ENCODE assay signal across 16 cellular contexts in genomic region chr19:35296644-35297514, GRCh38.
DNase-seq lines count a peak whose midpoint lies in the region; ATAC-seq, FAIRE-seq and TF ChIP-seq lines count a peak whose summit lies in the region.
"Had no signal": no experiment of that assay in that cellular context is flagged by ENCODE, and none has a peak within 500 bp of the region (broad histone marks: within the 10 kb centered on the region; RNA-seq: fewer than 3 reads in every experiment).

No MANE protein-coding gene starts in this region.

- H3K27ac ChIP-seq in DND-41 (ENCODE audit: low read length), result no peak overlapping the region
- H3K27ac ChIP-seq: heart right ventricle, testis had no signal

- DNase-seq in DND-41 (no peak), HTR-8/SVneo (ENCODE audit: insufficient read length, low spot score) (no peak), germinal center (ENCODE audit: low spot score) (peak; percentile 33), OCI-M2 (lab: John Stamatoyannopoulos, UW; ENCODE audit: unreplicated experiment) (no peak), GF-D8 (lab: John Stamatoyannopoulos, UW) (no peak)
- DNase-seq in stimulated activated CD4-positive, alpha-beta T cell treated with anti-CD3 and anti-CD28 coated beads, Interleukin-4, amount 100 ng/mL, for 24 hours, result no peak
- DNase-seq: activated CD4-positive, alpha-beta memory T cell treated with anti-CD3 and anti-CD28 coated beads, Interleukin-2, amount 10 ng/mL, durations not matched to agents 7 days and 5 days; amygdala; COR-L47; effector memory CD4-positive, alpha-beta T cell; heart right ventricle; natural killer cell; NCI-H446; stimulated activated CD4-positive, alpha-beta T cell treated with anti-CD3 and anti-CD28 coated beads, Interleukin-2, amount 100 ng/mL, for 48 hours; T-cell; testis had no signal

- H2AFZ ChIP-seq in DND-41 (ENCODE audit: low read depth, low read length), result no peak overlapping the region

- no peak for TF ChIP-seq CTCF in DND-41 (IDR thresholded peaks at IDR 0.05; ENCODE audit: borderline replicate concordance, extremely low read depth, low read length, poor library complexity, severe bottlenecking)

- no peaks in the 10 kb centered on the region for H3K4me1 ChIP-seq in DND-41 (ENCODE audit: insufficient read depth, low read length)
- H3K4me1 ChIP-seq: testis had no signal

- no peaks in the 10 kb centered on the region for H3K36me3 ChIP-seq in DND-41 (ENCODE audit: insufficient read depth, low read length)
- H3K36me3 ChIP-seq: heart right ventricle had no signal

- no peaks in the 10 kb centered on the region for H3K9me3 ChIP-seq in DND-41 (ENCODE audit: insufficient read depth, low read length, severe bottlenecking)
- H3K9me3 ChIP-seq: heart right ventricle, testis had no signal

- 0 out of 3 replicates have a peak, but pooled peaks have one; percentile 35 for ATAC-seq in DND-41 (ENCODE audit: insufficient read depth, low read depth)
- ATAC-seq: heart right ventricle had no signal

- H3K9ac ChIP-seq in DND-41 (ENCODE audit: low read depth, low read length), result no peak overlapping the region

- H3K27me3 ChIP-seq in DND-41 (ENCODE audit: insufficient read depth, low read length, poor library complexity), result no peaks in the 10 kb centered on the region
- H3K27me3 ChIP-seq: testis had no signal

- no peaks in the 10 kb centered on the region for H3K79me2 ChIP-seq in DND-41 (ENCODE audit: insufficient read depth, low read length)

- H3K4me2 ChIP-seq in DND-41 (ENCODE audit: insufficient read depth, low read length), result no peak overlapping the region

- peaks cover 19% of the 10 kb centered on the region for H4K20me1 ChIP-seq in DND-41 (ENCODE audit: insufficient read depth, low read length)

- H3K4me3 ChIP-seq in DND-41 (ENCODE audit: low read depth in 1 of 2, low read length in 2 of 2), result no peak overlapping the region
- H3K4me3 ChIP-seq: heart right ventricle, testis had no signal

- FAIRE-seq in HTR-8/SVneo (lab: Jason Lieb, UNC), result peak; percentile 60
